ENCODE assay signal across 21 cellular contexts in the genomic region with DNA sequence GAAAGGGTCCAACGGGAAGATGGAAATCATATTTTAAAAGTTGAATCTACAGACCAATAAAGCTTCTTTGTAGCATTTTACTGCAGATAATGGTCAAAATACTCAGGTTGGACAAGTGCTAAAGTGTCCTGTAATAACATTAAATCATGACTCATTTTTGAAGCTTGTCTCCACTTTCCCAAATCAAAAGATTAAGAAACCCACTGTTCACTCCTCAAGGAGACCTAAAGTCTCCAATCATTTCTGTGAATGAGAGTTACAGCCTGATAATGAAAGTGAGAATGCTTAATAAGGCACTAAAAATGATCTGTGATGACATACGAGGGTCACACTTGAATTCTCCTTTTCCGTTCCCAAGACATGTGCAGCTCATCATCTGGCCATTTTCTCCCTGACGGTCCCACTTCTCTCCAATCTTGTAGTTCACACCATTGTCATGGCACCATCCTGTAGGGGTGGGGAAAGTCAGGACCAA. TPM values are rescaled to one million over a fixed set of nuclear protein-coding genes. Genes with fewer than 3 reads are reported as not detected.
DNase-seq lines count a peak whose midpoint lies in the region; ATAC-seq, FAIRE-seq and TF ChIP-seq lines count a peak whose summit lies in the region.
"Had no signal": no experiment of that assay in that cellular context is flagged by ENCODE, and none has a peak within 500 bp of the region (broad histone marks: within the 10 kb centered on the region; RNA-seq: fewer than 3 reads in every experiment).

No MANE protein-coding gene starts in this region.

- peaks cover 6% of the 10 kb centered on the region for H3K4me1 ChIP-seq in astrocyte (ENCODE audit: insufficient read depth, low read length)
- H3K4me1 ChIP-seq: neural progenitor cell, right atrium auricular region, upper lobe of left lung had no signal

- H3K27me3 Mint-ChIP-seq in astrocyte (ENCODE audit: low read depth, unreplicated experiment) = no peaks in the 10 kb centered on the region
- H3K27me3 Mint-ChIP-seq in osteocyte (ENCODE audit: unreplicated experiment) = no peaks in the 10 kb centered on the region
- H3K27me3 Mint-ChIP-seq: stimulated activated naive CD8-positive, alpha-beta T cell treated with anti-CD3 and anti-CD28 coated beads, Interleukin-15, Interleukin-2, amounts not matched to agents 100 ng/mL and 50 ng/mL, for 24 hours had no signal

- H3K4me1 Mint-ChIP-seq in astrocyte (ENCODE audit: low read depth, unreplicated experiment) (peaks cover 46% of the 10 kb centered on the region), osteocyte (ENCODE audit: unreplicated experiment) (peaks cover 48% of the 10 kb centered on the region)
- H3K4me1 Mint-ChIP-seq: H9, neural progenitor cell had no signal

- H2AFZ ChIP-seq in astrocyte (ENCODE audit: low read depth, low read length) = no peak overlapping the region
- H2AFZ ChIP-seq: neural progenitor cell had no signal

- peak overlapping the region; percentile 47 for H3K4me3 Mint-ChIP-seq in astrocyte (ENCODE audit: unreplicated experiment)
- H3K4me3 Mint-ChIP-seq in osteocyte (ENCODE audit: unreplicated experiment) = no peak overlapping the region
- H3K4me3 Mint-ChIP-seq: H9; neural progenitor cell; stimulated activated naive CD8-positive, alpha-beta T cell treated with anti-CD3 and anti-CD28 coated beads, Interleukin-15, Interleukin-2, amounts not matched to agents 100 ng/mL and 50 ng/mL, for 24 hours had no signal

- H3K27ac ChIP-seq in astrocyte (ENCODE audit: low read depth, low read length) = peak overlapping the region; percentile 43
- H3K27ac ChIP-seq: C4-2B, neural progenitor cell, right atrium auricular region, upper lobe of left lung had no signal

- no peaks in the 10 kb centered on the region for H3K9me3 ChIP-seq in astrocyte (ENCODE audit: insufficient read depth, low read depth, low read length)
- H3K9me3 ChIP-seq: right atrium auricular region, upper lobe of left lung had no signal

- H3K4me2 ChIP-seq in astrocyte (ENCODE audit: low read length) = no peak overlapping the region
- H3K4me2 ChIP-seq: neural progenitor cell had no signal

- peaks cover 96% of the 10 kb centered on the region for H4K20me1 ChIP-seq in astrocyte (ENCODE audit: insufficient read depth, low read length)

- peak; percentile 1 for DNase-seq in HCEC 1CT
- no peak for DNase-seq in astrocyte (ENCODE audit: low read depth)
- DNase-seq in osteocyte (ENCODE audit: extremely low spot score, unreplicated experiment) = no peak
- DNase-seq in 8988T = no peak
- no peak for DNase-seq in HuH-7 (ENCODE audit: low spot score)
- DNase-seq in NCI-H226 = no peak
- DNase-seq: activated CD4-positive, CD25-positive, alpha-beta regulatory T cell; DMS79; H9; NCI-H2081; NCI-H524; SHP77; T-helper 2 cell; upper lobe of left lung had no signal

- H3K36me3 Mint-ChIP-seq in astrocyte (ENCODE audit: low read depth, unreplicated experiment) (peaks cover 42% of the 10 kb centered on the region), osteocyte (ENCODE audit: unreplicated experiment) (peaks cover 94% of the 10 kb centered on the region)

- H3K36me3 ChIP-seq in astrocyte (ENCODE audit: insufficient read depth, low read length) = peaks cover 97% of the 10 kb centered on the region
- H3K36me3 ChIP-seq: neural progenitor cell had no signal

- ATAC-seq in GM18909 (IDR thresholded peaks at IDR 0.05; ENCODE audit: poor library complexity, unreplicated experiment) = peak; percentile 53
- ATAC-seq in HG02642 (IDR thresholded peaks at IDR 0.05; ENCODE audit: poor library complexity, unreplicated experiment) = no peak

- peak; percentile 45 for FAIRE-seq in astrocyte (lab: Jason Lieb, UNC)

- TF ChIP-seq CTCF in astrocyte (IDR thresholded peaks at IDR 0.05; ENCODE audit: insufficient read depth, low read depth, low read length) (no peak), osteocyte (IDR thresholded peaks at IDR 0.05) (no peak)

- H3K9me3 Mint-ChIP-seq in astrocyte (ENCODE audit: unreplicated experiment) (no peaks in the 10 kb centered on the region), osteocyte (ENCODE audit: unreplicated experiment) (no peaks in the 10 kb centered on the region)
- H3K9me3 Mint-ChIP-seq: activated T-helper 2 cell treated with anti-CD3 and anti-CD28 coated beads, Interferon-gamma antibody, Interleukin-2, Interleukin-4, amounts not matched to agents 10 μg/mL and 5 μg/mL and 100 μg/mL, durations not matched to agents 14 hours and 24 hours and 36 hours; H9; neural progenitor cell; stimulated activated naive CD8-positive, alpha-beta T cell treated with anti-CD3 and anti-CD28 coated beads, Interleukin-15, Interleukin-2, amounts not matched to agents 100 ng/mL and 50 ng/mL, for 24 hours had no signal

- H3K9ac ChIP-seq in astrocyte (ENCODE audit: low read length) = no peak overlapping the region
- H3K9ac ChIP-seq: neural progenitor cell had no signal

- H3K4me3 ChIP-seq in astrocyte (ENCODE audit: insufficient read depth, low read depth, low read length) = no peak overlapping the region
- H3K4me3 ChIP-seq: neural progenitor cell, right atrium auricular region, upper lobe of left lung had no signal

- no peaks in the 10 kb centered on the region for H3K79me2 ChIP-seq in astrocyte (ENCODE audit: insufficient read depth, low read length)

- H3K27ac Mint-ChIP-seq in astrocyte (ENCODE audit: unreplicated experiment) (peak overlapping the region; percentile 81), osteocyte (ENCODE audit: unreplicated experiment) (peak overlapping the region; percentile 85)
- H3K27ac Mint-ChIP-seq: activated T-helper 2 cell treated with anti-CD3 and anti-CD28 coated beads, Interferon-gamma antibody, Interleukin-2, Interleukin-4, amounts not matched to agents 10 μg/mL and 5 μg/mL and 100 μg/mL, durations not matched to agents 14 hours and 24 hours and 36 hours; neural progenitor cell; stimulated activated naive CD8-positive, alpha-beta T cell treated with anti-CD3 and anti-CD28 coated beads, Interleukin-15, Interleukin-2, amounts not matched to agents 100 ng/mL and 50 ng/mL, for 24 hours had no signal

- H3K27me3 ChIP-seq in astrocyte (ENCODE audit: insufficient read depth, low read length) = no peaks in the 10 kb centered on the region
- H3K27me3 ChIP-seq: neural progenitor cell, right atrium auricular region, upper lobe of left lung had no signal

RNA-seq across cellular contexts. Expression of a gene that starts 53.4 kb away (rescaled TPM):
- total RNA-seq in astrocyte (59.9 and 61.1 TPM in 2 replicates), osteocyte (89.7 and 97.3 TPM in 2 replicates)
